In the genomic region with DNA sequence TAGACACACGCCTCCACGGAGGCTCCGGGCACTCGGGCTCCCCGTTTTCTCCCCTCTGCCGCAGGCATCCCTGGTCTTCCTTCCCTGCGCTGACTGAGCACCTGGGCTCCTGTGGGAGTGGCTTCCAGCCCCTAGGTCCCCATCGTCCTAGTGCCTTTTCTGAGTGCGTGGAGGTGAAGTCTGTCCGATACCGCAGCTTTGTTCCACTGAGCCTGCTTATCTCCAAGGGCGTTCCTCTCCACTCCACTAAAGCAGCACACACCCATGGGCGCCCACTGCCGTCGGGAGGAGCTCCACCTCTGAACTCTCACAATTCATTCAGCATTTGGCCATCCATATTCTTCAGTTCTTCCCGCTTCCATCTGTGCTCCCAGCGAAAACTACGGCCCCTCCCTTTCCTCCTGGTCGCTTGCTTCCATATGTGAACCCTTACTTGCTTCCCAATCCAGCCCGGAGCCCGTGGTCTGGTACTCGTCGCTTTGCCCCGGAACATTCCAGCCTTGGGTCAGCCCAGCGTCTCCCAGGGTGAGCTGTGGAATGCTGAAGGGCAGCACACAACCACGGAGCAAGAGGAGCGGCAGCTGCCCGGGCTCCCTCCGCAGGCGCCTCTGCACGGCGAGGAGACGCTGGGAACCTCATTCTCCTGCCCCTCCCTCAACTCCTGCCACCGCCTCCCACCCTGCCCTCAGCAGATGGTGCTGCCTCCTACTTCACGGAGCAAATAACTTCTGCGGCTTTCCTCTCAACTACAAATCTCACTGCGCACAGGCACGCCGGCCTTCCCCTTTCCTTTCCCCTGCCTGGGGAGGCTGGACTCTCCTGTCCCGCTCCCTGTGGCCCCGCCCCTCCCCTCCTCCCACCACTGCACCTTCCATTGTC, we compare ENCODE assay signal across 8 cellular contexts.
DNase-seq lines count a peak whose midpoint lies in the region; ATAC-seq lines count a peak whose summit lies in the region.

No MANE protein-coding gene starts in this region.

- no peaks in the 10 kb centered on the region for H3K9me3 ChIP-seq in neuron (ENCODE audit: low read length)

- H3K36me3 ChIP-seq in neuron (ENCODE audit: insufficient read depth, low read length) = peaks cover 13% of the 10 kb centered on the region

- ATAC-seq in HG02981 (IDR thresholded peaks at IDR 0.05; ENCODE audit: unreplicated experiment) = no peak
- no peak for ATAC-seq in GM21737 (IDR thresholded peaks at IDR 0.05; ENCODE audit: unreplicated experiment)

- H3K4me3 ChIP-seq in neuron (ENCODE audit: low read length) = peak overlapping the region; percentile 11

- no peaks in the 10 kb centered on the region for H3K27me3 ChIP-seq in neuron (ENCODE audit: insufficient read depth, low read length)

- H2AFZ ChIP-seq in neuron (ENCODE audit: low read depth, low read length) = no peak overlapping the region

- H3K9me3 Mint-ChIP-seq in activated naive CD4-positive, alpha-beta T cell treated with anti-CD3 and anti-CD28 coated beads, Interleukin-2, amount 50 U/mL, for 24 hours = no peaks in the 10 kb centered on the region

- peak overlapping the region; percentile 91 for H3K4me3 Mint-ChIP-seq in activated naive CD4-positive, alpha-beta T cell treated with anti-CD3 and anti-CD28 coated beads, Interleukin-2, amount 50 U/mL, for 24 hours

- H3K27me3 Mint-ChIP-seq in activated naive CD4-positive, alpha-beta T cell treated with anti-CD3 and anti-CD28 coated beads, Interleukin-2, amount 50 U/mL, for 24 hours = no peaks in the 10 kb centered on the region

- DNase-seq in activated effector memory CD4-positive, alpha-beta T cell treated with anti-CD3 and anti-CD28 coated beads, Interleukin-2, amount 50 U/mL, for 16 hours = peak; percentile 83
- DNase-seq in activated effector memory CD4-positive, alpha-beta T cell treated with Interleukin-2 at 50 U/mL for 16 hours = no peak
- peak; percentile 46 for DNase-seq in NOMO-1 treated with DMSO at 0.1 percent for 48 hours (lab: John Stamatoyannopoulos, UW; ENCODE audit: unreplicated experiment)
- DNase-seq in globus pallidus (ENCODE audit: low spot score) = peak; percentile 11

- peaks cover 47% of the 10 kb centered on the region for H3K4me1 Mint-ChIP-seq in activated naive CD4-positive, alpha-beta T cell treated with anti-CD3 and anti-CD28 coated beads, Interleukin-2, amount 50 U/mL, for 24 hours

- peaks cover 8% of the 10 kb centered on the region for H3K36me3 Mint-ChIP-seq in activated naive CD4-positive, alpha-beta T cell treated with anti-CD3 and anti-CD28 coated beads, Interleukin-2, amount 50 U/mL, for 24 hours

- peaks cover 22% of the 10 kb centered on the region for H3K4me1 ChIP-seq in neuron (ENCODE audit: insufficient read depth, low read length)

- peak overlapping the region; percentile 92 for H3K27ac Mint-ChIP-seq in activated naive CD4-positive, alpha-beta T cell treated with anti-CD3 and anti-CD28 coated beads, Interleukin-2, amount 50 U/mL, for 24 hours
